Comparison of ENCODE assay signal across 1 cellular context in the genomic region with DNA sequence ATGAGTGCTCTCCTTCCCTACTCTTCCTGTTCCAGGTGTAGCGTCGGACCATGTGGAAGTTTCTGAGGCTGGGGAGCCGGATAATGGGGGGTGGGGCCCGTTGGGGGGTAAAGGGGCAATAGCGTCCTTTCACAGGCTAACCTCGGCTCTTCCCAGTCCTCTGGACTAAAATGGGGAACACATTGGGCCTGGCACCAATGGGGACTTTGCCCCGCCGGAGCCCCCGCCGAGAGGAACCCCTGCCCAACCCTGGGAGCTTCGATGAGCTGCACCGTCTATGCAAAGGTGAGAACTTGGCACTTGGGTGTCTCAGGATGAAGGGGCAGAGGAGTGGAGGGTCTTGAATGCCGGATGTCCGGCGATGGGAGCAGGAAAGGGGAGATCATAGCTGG.
TF ChIP-seq lines count a peak whose summit lies in the region.

No MANE protein-coding gene starts in this region.

TF ChIP-seq in endothelial cell of umbilical vein, 7 proteins besides CTCF, POLR2A, EP300 and RAD21:
- TF ChIP-seq EZH2 (IDR thresholded peaks at IDR 0.05; ENCODE audit: borderline replicate concordance, low read depth, low read length, severe bottlenecking) = no peak
- no peak for TF ChIP-seq GATA2 (IDR thresholded peaks at IDR 0.05; ENCODE audit: insufficient read depth, insufficient read length, low read depth, low read length)
- TF ChIP-seq POLR2AphosphoS5 (IDR thresholded peaks at IDR 0.05; ENCODE audit: insufficient read depth, low read depth, low read length) = no peak
- no peak for TF ChIP-seq JUN (IDR thresholded peaks at IDR 0.05; ENCODE audit: borderline replicate concordance, insufficient read depth, insufficient read length, low read depth)
- no peak for TF ChIP-seq FOS (IDR thresholded peaks at IDR 0.05; ENCODE audit: borderline replicate concordance, insufficient read depth, low read length)
- no peak for TF ChIP-seq MYC (IDR thresholded peaks at IDR 0.05; ENCODE audit: low read depth, low read length)
- TF ChIP-seq, protein P1, sequence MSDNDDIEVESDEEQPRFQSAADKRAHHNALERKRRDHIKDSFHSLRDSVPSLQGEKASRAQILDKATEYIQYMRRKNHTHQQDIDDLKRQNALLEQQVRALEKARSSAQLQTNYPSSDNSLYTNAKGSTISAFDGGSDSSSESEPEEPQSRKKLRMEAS (IDR thresholded peaks at IDR 0.05; ENCODE audit: insufficient read depth, insufficient read length) = no peak
